In the genomic region with DNA sequence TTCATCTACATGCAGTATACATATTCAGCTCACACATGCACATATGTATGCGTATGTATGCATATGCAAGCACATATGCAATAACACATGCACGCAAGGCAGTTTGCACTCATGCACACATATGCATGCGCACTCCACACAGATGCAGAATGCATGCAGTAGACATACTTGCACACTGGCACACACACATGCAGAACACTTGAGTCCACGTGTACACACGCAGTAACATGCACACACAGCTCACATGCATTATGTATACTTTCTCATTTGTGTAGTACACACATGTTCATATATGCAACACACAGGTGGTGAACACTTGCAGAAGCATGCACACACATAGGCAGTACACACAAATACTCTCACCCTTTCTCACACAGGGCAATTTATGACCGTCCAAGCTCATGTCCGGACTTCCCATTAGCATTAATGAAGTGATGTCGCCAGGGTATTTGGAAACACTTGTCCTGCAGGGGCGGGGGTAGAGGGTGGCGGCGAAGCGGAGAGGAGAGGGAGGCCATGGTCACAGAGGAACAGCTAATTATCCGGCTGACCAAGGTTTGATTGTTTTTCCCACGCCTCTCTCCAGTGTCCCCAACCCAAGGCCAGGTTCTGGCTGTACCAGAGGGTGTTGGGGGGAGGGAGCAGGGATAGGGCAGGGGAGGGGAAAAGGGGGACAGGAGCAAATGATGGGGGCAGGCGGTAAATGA, we compare ENCODE assay signal across 16 cellular contexts.
DNase-seq lines count a peak whose midpoint lies in the region; ATAC-seq, FAIRE-seq and TF ChIP-seq lines count a peak whose summit lies in the region.
"Had no signal": no experiment of that assay in that cellular context is flagged by ENCODE, and none has a peak within 500 bp of the region (broad histone marks: within the 10 kb centered on the region; RNA-seq: fewer than 3 reads in every experiment).

No MANE protein-coding gene starts in this region.

- no peak overlapping the region for H3K4me2 ChIP-seq in HepG2 (ENCODE audit: low read depth, low read length)
- H3K4me2 ChIP-seq: A549 had no signal

- intact Hi-C loops in HepG2 (cut with micrococcal nuclease; ENCODE audit: unreplicated experiment) = no loop called here
- intact Hi-C loops in right lobe of liver (cut with DNase I) = no loop called here
- intact Hi-C loops in esophagus squamous epithelium (cut with DNase I) = no loop called here
- intact Hi-C loops in lower leg skin (cut with DNase I; ENCODE audit: low total_unique reads) = no loop called here

- H3K36me3 ChIP-seq in HepG2 (replicated peaks in 1 of 2; ENCODE audit: control insufficient read depth in 1 of 2, insufficient read depth in 2 of 2, low read length in 2 of 2) (no peaks in the 10 kb centered on the region), right lobe of liver (no peaks in the 10 kb centered on the region), esophagus squamous epithelium (no peaks in the 10 kb centered on the region)
- H3K36me3 ChIP-seq: BE2C had no signal

- H2AFZ ChIP-seq in HepG2 (ENCODE audit: low read length) = no peak overlapping the region

- ATAC-seq in HepG2 = no peak
- ATAC-seq in right lobe of liver = no peak
- ATAC-seq in HG02884 (IDR thresholded peaks at IDR 0.05; ENCODE audit: unreplicated experiment) = no peak
- ATAC-seq: A549, GM12878 had no signal

- no peak for TF ChIP-seq CTCF in HepG2 (CRISPR knock-in tag; IDR thresholded peaks at IDR 0.05)
- TF ChIP-seq CTCF in right lobe of liver (IDR thresholded peaks at IDR 0.05) = no peak
- TF ChIP-seq CTCF in esophagus squamous epithelium (IDR thresholded peaks at IDR 0.05) = no peak
- no peak for TF ChIP-seq CTCF in lower leg skin (IDR thresholded peaks at IDR 0.05)

- no peak for TF ChIP-seq POLR2A in HepG2 (IDR thresholded peaks at IDR 0.05; ENCODE audit: insufficient read depth in 1 of 2, low read depth in 2 of 2, low read length in 2 of 2)
- no peak for TF ChIP-seq POLR2A in right lobe of liver (IDR thresholded peaks at IDR 0.05)
- TF ChIP-seq POLR2A in esophagus squamous epithelium (IDR thresholded peaks at IDR 0.05) = no peak
- TF ChIP-seq POLR2A in lower leg skin (IDR thresholded peaks at IDR 0.05) = no peak

- H3K27me3 ChIP-seq in HepG2 (ENCODE audit: control insufficient read depth in 1 of 2, insufficient read depth in 2 of 2, low read length in 2 of 2) = peaks cover 5 to 31% of the 10 kb centered on the region in 2 experiments; a peak in 3 of 5 replicates
- H3K27me3 ChIP-seq in right lobe of liver = no peaks in the 10 kb centered on the region
- H3K27me3 ChIP-seq in esophagus squamous epithelium = peaks cover 0 to 25% (median 0%) of the 10 kb centered on the region in 4 donors
- H3K27me3 ChIP-seq: BE2C had no signal

- 22% methylated on average over 12 of the region's 15 CpGs for WGBS in HepG2 (ENCODE audit: low lambda C conversion rate)
- 81% methylated on average over 11 of the region's 15 CpGs for WGBS in right lobe of liver (ENCODE audit: insufficient coverage, low coverage, low lambda C conversion rate, missing lambda C conversion rate)
- 84 to 90% methylated on average over 15 of the region's 15 CpGs for WGBS in esophagus squamous epithelium, 2 donors
- WGBS in lower leg skin, 2 donors = 86 to 89% methylated on average over 15 of the region's 15 CpGs

- in situ Hi-C loops in HepG2 (cut with HindIII; ENCODE audit: extremely low pct_ligation_motif_present, low pct_unique_long_range_greater_than_20kb) = no loop called here

- H3K9me3 ChIP-seq in HepG2 (ENCODE audit: low read length) = no peaks in the 10 kb centered on the region
- H3K9me3 ChIP-seq in right lobe of liver = no peaks in the 10 kb centered on the region
- no peaks in the 10 kb centered on the region for H3K9me3 ChIP-seq in esophagus squamous epithelium
- H3K9me3 ChIP-seq: A549, BE2C, Caco-2 had no signal

- DNase-seq in HepG2 (ENCODE audit: low spot score) (no peak), right lobe of liver (no peak), left kidney (ENCODE audit: low read depth, low spot score) (peak; percentile 78), renal cortical epithelial cell (ENCODE audit: low read depth) (peak; percentile 30), esophagus squamous epithelium (lab: John Stamatoyannopoulos, UW) (no peak), lower leg skin (ENCODE audit: low spot score in 2 of 2) (no peak)
- DNase-seq: BE2C, Caco-2, DMS79, GOT3, H9 had no signal

- POLR2A ChIA-PET in HepG2 (lab: Yijun Ruan, JAX) = no interaction called here

- TF ChIP-seq RAD21 in HepG2 (CRISPR knock-in tag; IDR thresholded peaks at IDR 0.05) = no peak

- CTCF ChIA-PET in HepG2 (lab: Yijun Ruan, JAX; ENCODE audit: low intra/inter-chr PET ratio, low total read pairs) = no interaction called here

- H3K9ac ChIP-seq in HepG2 (ENCODE audit: insufficient read depth, low read depth, low read length) = no peak overlapping the region

- H4K20me1 ChIP-seq in HepG2 (ENCODE audit: insufficient read depth, low read length) = no peaks in the 10 kb centered on the region

- no TSS peak for BruUV-seq in HepG2 (replicated peaks; lab: Mats Ljungman, UMichigan)

- no peak overlapping the region for H3K4me3 ChIP-seq in HepG2 (replicated peaks in 1 of 3; ENCODE audit: insufficient read depth in 1 of 3, low read depth in 2 of 3, low read length in 3 of 3)
- H3K4me3 ChIP-seq in right lobe of liver = no peak overlapping the region
- no peak overlapping the region for H3K4me3 ChIP-seq in esophagus squamous epithelium
- H3K4me3 ChIP-seq in lower leg skin (ENCODE audit: low read depth, poor library complexity, severe bottlenecking) = no peak overlapping the region
- H3K4me3 ChIP-seq: A549, GM12878 had no signal

- H3K27ac ChIP-seq in HepG2 (ENCODE audit: extremely low read length, insufficient read depth, low read length) (no peak overlapping the region), right lobe of liver (no peak overlapping the region), esophagus squamous epithelium (no peak overlapping the region)
- H3K27ac ChIP-seq: A549, C4-2B had no signal

- no peaks in the 10 kb centered on the region for H3K79me2 ChIP-seq in HepG2 (ENCODE audit: insufficient read depth, low read length)

- no peak for TF ChIP-seq EP300 in HepG2 (IDR thresholded peaks at IDR 0.05; ENCODE audit: low read depth in 2 of 2, low read length in 2 of 2)
- TF ChIP-seq EP300 in HepG2 (CRISPR knock-in tag; IDR thresholded peaks at IDR 0.05; ENCODE audit: borderline replicate concordance) = no peak

- H3K4me1 ChIP-seq in HepG2 (ENCODE audit: insufficient read depth, low read length) (peaks cover 59% of the 10 kb centered on the region), right lobe of liver (peaks cover 0 to 5% (median 0%) of the 10 kb centered on the region in 4 donors), esophagus squamous epithelium (no peaks in the 10 kb centered on the region)
- H3K4me1 ChIP-seq: A549, Caco-2 had no signal

- no peak for FAIRE-seq in HepG2 (lab: Jason Lieb, UNC)
- FAIRE-seq: A549, GM12878, GM18507 had no signal

TF ChIP-seq in HepG2, 621 proteins besides CTCF, POLR2A, EP300 and RAD21:
- TF ChIP-seq MNT (IDR thresholded peaks at IDR 0.05) = peak; percentile 93
- no peak for TF ChIP-seq NR3C1 (CRISPR knock-in tag; IDR thresholded peaks at IDR 0.05)
TF ChIP-seq in HepG2: peak in this region for 1.

Comparison
In these comparisons a context has a peak if more than half of its experiments do, and no peak if none do; other contexts are left out.
1. DNase-seq: peak in left kidney (single experiment) and renal cortical epithelial cell (single experiment); none in HepG2 (single experiment), right lobe of liver (0 of 3), esophagus squamous epithelium (single experiment) and lower leg skin (0 of 2).